In the genomic region with DNA sequence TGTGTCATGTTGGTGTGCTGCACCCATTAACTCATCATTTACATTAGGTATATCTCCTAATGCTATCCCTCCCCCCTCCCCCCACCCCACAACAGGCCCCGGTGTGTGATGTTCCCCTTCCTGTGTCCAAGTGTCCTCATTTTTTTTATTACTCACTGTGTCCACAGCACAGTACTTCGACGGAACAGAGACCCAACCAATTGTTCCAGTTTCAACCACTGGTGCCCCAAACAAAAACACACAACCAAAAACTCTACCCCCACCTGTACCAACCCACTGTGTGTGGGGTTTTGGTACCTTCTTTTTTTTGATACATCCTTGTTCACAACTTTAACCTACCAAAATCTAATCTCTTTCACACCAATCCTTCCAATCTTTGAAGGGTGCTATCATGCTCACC, we compare ENCODE assay signal across 7 cellular contexts. TPM values are rescaled to one million over a fixed set of nuclear protein-coding genes. Genes with fewer than 3 reads are reported as not detected.
DNase-seq lines count a peak whose midpoint lies in the region; ATAC-seq and TF ChIP-seq lines count a peak whose summit lies in the region.
"Not testable (repeated sequence)": the region's sequence is repeated elsewhere in the genome, so short reads cannot be mapped to it uniquely, and the experiment has no call there.

No MANE protein-coding gene starts in this region.

- not testable (repeated sequence) for H2BK15ac ChIP-seq in H9 (ENCODE audit: low read depth, low read length)

- H3T11ph ChIP-seq in H9 (ENCODE audit: low read length), result not testable (repeated sequence)

- H3K4me2 ChIP-seq in H9 (ENCODE audit: insufficient read depth, insufficient read length, low read length), result not testable (repeated sequence)

- not testable (repeated sequence) for H4K91ac ChIP-seq in H9 (ENCODE audit: insufficient read length, low read depth, low read length)

- H3K14ac ChIP-seq in H9 (ENCODE audit: insufficient read depth, low read length), result not testable (repeated sequence)

- peaks cover 48% of the 10 kb centered on the region for H3K79me2 ChIP-seq in H9 (ENCODE audit: insufficient read depth, low read length)

- WGBS in H9 (ENCODE audit: extremely low coverage, insufficient read length, low lambda C conversion rate), result no CpG with 5 or more reads among the region's 3 CpGs

- not testable (repeated sequence) for H2BK120ac ChIP-seq in H9 (ENCODE audit: low read depth, low read length, poor library complexity, severe bottlenecking)

- H2BK12ac ChIP-seq in H9 (ENCODE audit: insufficient read length, low read depth, low read length), result not testable (repeated sequence)

- not testable (repeated sequence) for H3K4me1 ChIP-seq in H9 (ENCODE audit: insufficient read depth, low read length)
- peaks cover 32 to 38% of the 10 kb centered on the region in 2 experiments for H3K4me1 ChIP-seq in neutrophil (ENCODE audit: control insufficient read depth in 1 of 2, insufficient read depth in 1 of 2, low read depth in 1 of 2, low read length in 1 of 2)

- H3K27ac Mint-ChIP-seq in H9 (peak overlapping the region; percentile 0 to 47 (median 4); a peak in 2 of 7 replicates), immature natural killer cell (peak overlapping the region; percentile 63 to 86 (median 75))
- H3K27ac Mint-ChIP-seq in activated CD8-positive, alpha-beta T cell treated with anti-CD3 and anti-CD28 coated beads for 36 hours, result peak overlapping the region; percentile 79
- peak overlapping the region; percentile 18 for H3K27ac Mint-ChIP-seq in activated naive CD8-positive, alpha-beta T cell

- not testable (repeated sequence) for H3K9me3 ChIP-seq in H9 (ENCODE audit: control insufficient read depth, low read depth, low read length); neutrophil

- H3K56ac ChIP-seq in H9 (ENCODE audit: insufficient read length, low read depth, low read length), result not testable (repeated sequence)

- H4K8ac ChIP-seq in H9 (replicated peaks; ENCODE audit: insufficient read length, low read depth, low read length), result not testable (repeated sequence)

- H3K36me3 Mint-ChIP-seq in H9 (ENCODE audit: insufficient read depth in 1 of 3, low read depth in 3 of 3), result peaks cover 4 to 25% (median 19%) of the 10 kb centered on the region in 3 experiments; a peak in 6 of 7 replicates
- H3K36me3 Mint-ChIP-seq in activated CD8-positive, alpha-beta T cell treated with anti-CD3 and anti-CD28 coated beads for 36 hours (ENCODE audit: low read depth), result peaks cover 33% of the 10 kb centered on the region
- not testable (repeated sequence) for H3K36me3 Mint-ChIP-seq in activated naive CD8-positive, alpha-beta T cell; immature natural killer cell

- not testable (repeated sequence) for H3K23ac ChIP-seq in H9 (ENCODE audit: insufficient read length, low read depth, low read length)

- not testable (repeated sequence) for TF ChIP-seq CTCF in GM12865 (IDR thresholded peaks at IDR 0.05; ENCODE audit: insufficient read depth, low read depth, low read length, missing control alignments); H9 (conservative IDR thresholded peaks at IDR 0.05); activated CD8-positive, alpha-beta T cell treated with anti-CD3 and anti-CD28 coated beads for 36 hours (IDR thresholded peaks at IDR 0.05); neutrophil (IDR thresholded peaks at IDR 0.05)

- not testable (repeated sequence) for H4K20me1 ChIP-seq in H9 (ENCODE audit: control insufficient read depth, insufficient read depth, insufficient read length)

- not testable (repeated sequence) for H3K4me3 Mint-ChIP-seq in H9
- peak overlapping the region; percentile 10 for H3K4me3 Mint-ChIP-seq in activated CD8-positive, alpha-beta T cell treated with anti-CD3 and anti-CD28 coated beads for 36 hours
- peak overlapping the region; percentile 49 for H3K4me3 Mint-ChIP-seq in activated naive CD8-positive, alpha-beta T cell
- H3K4me3 Mint-ChIP-seq in immature natural killer cell, result peak overlapping the region; percentile 4 to 64 (median 46)

- not testable (repeated sequence) for H2BK5ac ChIP-seq in H9 (ENCODE audit: insufficient read length, low read length)

- H2BK20ac ChIP-seq in H9 (ENCODE audit: low read depth, low read length, poor library complexity, severe bottlenecking), result not testable (repeated sequence)

- ATAC-seq in HG03442 (IDR thresholded peaks at IDR 0.05; ENCODE audit: unreplicated experiment), result peak; percentile 31
- ATAC-seq in activated CD8-positive, alpha-beta T cell treated with anti-CD3 and anti-CD28 coated beads for 36 hours, result not testable (repeated sequence)

- peaks cover 12% of the 10 kb centered on the region for H3K79me1 ChIP-seq in H9 (ENCODE audit: insufficient read depth, low read depth, low read length, poor library complexity, severe bottlenecking)

- H4K5ac ChIP-seq in H9 (ENCODE audit: insufficient read length, low read depth, low read length), result not testable (repeated sequence)

- peaks cover 16% of the 10 kb centered on the region for H3K36me3 ChIP-seq in neutrophil

- peaks cover 20 to 21% of the 10 kb centered on the region in 2 experiments for H3K4me1 Mint-ChIP-seq in H9
- peaks cover 39% of the 10 kb centered on the region for H3K4me1 Mint-ChIP-seq in activated CD8-positive, alpha-beta T cell treated with anti-CD3 and anti-CD28 coated beads for 36 hours (ENCODE audit: low read depth)
- H3K4me1 Mint-ChIP-seq in activated naive CD8-positive, alpha-beta T cell (ENCODE audit: low read depth), result peaks cover 49% of the 10 kb centered on the region
- peaks cover 27 to 50% of the 10 kb centered on the region in 2 donors for H3K4me1 Mint-ChIP-seq in immature natural killer cell

- H3K9me3 Mint-ChIP-seq in H9; activated CD8-positive, alpha-beta T cell treated with anti-CD3 and anti-CD28 coated beads for 36 hours; activated naive CD8-positive, alpha-beta T cell (ENCODE audit: low read depth); immature natural killer cell: not testable (repeated sequence)

- peak; percentile 65 for DNase-seq in GM12865 (ENCODE audit: low read depth)
- DNase-seq in H9; activated CD8-positive, alpha-beta T cell treated with anti-CD3 and anti-CD28 coated beads for 36 hours; immature natural killer cell: not testable (repeated sequence)

- not testable (repeated sequence) for H3K4ac ChIP-seq in H9 (ENCODE audit: low read depth, low read length)

- POLR2A ChIA-PET in activated CD8-positive, alpha-beta T cell treated with anti-CD3 and anti-CD28 coated beads for 36 hours (lab: Charles Lee), result interaction anchor here (0.6 to 2.1 kb wide), 4 partner anchors 10 to 24 kb away, joined by 3 to 7 read pairs (median 4); no protein-coding TSS in a partner anchor

- H3K23me2 ChIP-seq in H9 (ENCODE audit: insufficient read length, low read depth, low read length, poor library complexity, severe bottlenecking), result not testable (repeated sequence)

- H2AFZ ChIP-seq in H9 (ENCODE audit: low read length), result not testable (repeated sequence)

- CTCF ChIA-PET in activated CD8-positive, alpha-beta T cell treated with anti-CD3 and anti-CD28 coated beads for 36 hours (lab: Charles Lee), result interaction anchor here (0.9 to 2.9 kb wide), 5 partner anchors 10 to 26 kb away, joined by 3 to 14 read pairs (median 5); no protein-coding TSS in a partner anchor

- intact Hi-C loops in activated CD8-positive, alpha-beta T cell treated with anti-CD3 and anti-CD28 coated beads for 36 hours (cut with micrococcal nuclease), result not testable (repeated sequence)

- H3K27ac ChIP-seq in H9 (ENCODE audit: insufficient read length, low read depth, low read length), result not testable (repeated sequence)
- peak overlapping the region; percentile 26 for H3K27ac ChIP-seq in neutrophil

- H3K27me3 Mint-ChIP-seq in H9 (ENCODE audit: low read depth); activated CD8-positive, alpha-beta T cell treated with anti-CD3 and anti-CD28 coated beads for 36 hours; activated naive CD8-positive, alpha-beta T cell; immature natural killer cell (ENCODE audit: low read depth in 3 of 3): not testable (repeated sequence)

- H3K18ac ChIP-seq in H9 (ENCODE audit: insufficient read length, low read depth, low read length), result not testable (repeated sequence)

- H3K4me3 ChIP-seq in GM12865 (ENCODE audit: low read depth, low read length); neutrophil (ENCODE audit: low read depth in 1 of 2, low read length in 1 of 2): not testable (repeated sequence)

- not testable (repeated sequence) for H3K9ac ChIP-seq in H9 (ENCODE audit: extremely low read depth, insufficient read length, low read length)

- H2AK5ac ChIP-seq in H9 (ENCODE audit: insufficient read length, low read length), result not testable (repeated sequence)

- not testable (repeated sequence) for H3K27me3 ChIP-seq in H9 (ENCODE audit: insufficient read depth, low read length); neutrophil

RNA-seq across cellular contexts. Expression of gene CCNI, which starts 6.3 kb away (rescaled TPM):
- total RNA-seq in H9 (2021), result 233 and 240 TPM in 2 replicates
- 100 to 1,000 TPM; 257 to 272 TPM for total RNA-seq in activated CD8-positive, alpha-beta T cell treated with anti-CD3 and anti-CD28 coated beads for 36 hours
- polyA plus RNA-seq in immature natural killer cell, result 100 to 1,000 TPM; 223 to 256 (median 226) TPM

Comparison
In these comparisons a context has a peak if more than half of its experiments do, and no peak if none do; other contexts are left out.
1. H3K27ac Mint-ChIP-seq: peak in every context shown above with its lines; median percentile 79 in activated CD8-positive, alpha-beta T cell treated with anti-CD3 and anti-CD28 coated beads for 36 hours; 75 in immature natural killer cell; 18 in activated naive CD8-positive, alpha-beta T cell; 4 in H9.